ENCODE assay signal across 1 cellular context in genomic region chr1:1426496-1426960, GRCh38.
TF ChIP-seq lines count a peak whose summit lies in the region.

No MANE protein-coding gene starts in this region.

TF ChIP-seq in HepG2, 621 proteins besides CTCF, POLR2A, EP300 and RAD21 (continued from another document):
- TF ChIP-seq HNF4A (CRISPR knock-in tag; IDR thresholded peaks at IDR 0.05) (no peak), ZNF616 (CRISPR knock-in tag; IDR thresholded peaks at IDR 0.05; ENCODE audit: low read depth) (no peak), PATZ1 (CRISPR knock-in tag; IDR thresholded peaks at IDR 0.05) (peak; percentile 75), ZNF33A (CRISPR knock-in tag; IDR thresholded peaks at IDR 0.05; ENCODE audit: borderline replicate concordance) (no peak), ZNF713 (CRISPR knock-in tag; IDR thresholded peaks at IDR 0.05) (no peak), RXRB (CRISPR knock-in tag; IDR thresholded peaks at IDR 0.05; ENCODE audit: borderline replicate concordance) (no peak), ZSCAN29 (CRISPR knock-in tag; conservative IDR thresholded peaks at IDR 0.05) (no peak), ZSCAN22 (CRISPR knock-in tag; IDR thresholded peaks at IDR 0.05) (no peak), RARA (CRISPR knock-in tag; IDR thresholded peaks at IDR 0.05) (no peak), ZFY (CRISPR knock-in tag; IDR thresholded peaks at IDR 0.05) (0 out of 2 replicates have a peak, but pooled peaks have one; percentile 21), ONECUT2 (CRISPR knock-in tag; IDR thresholded peaks at IDR 0.05) (no peak), IKZF1 (IDR thresholded peaks at IDR 0.05) (no peak), ZNF317 (CRISPR knock-in tag; IDR thresholded peaks at IDR 0.05) (no peak), PRDM10 (CRISPR knock-in tag; IDR thresholded peaks at IDR 0.05; ENCODE audit: low read depth) (0 out of 2 replicates have a peak, but pooled peaks have one; percentile 25), HNRNPL (IDR thresholded peaks at IDR 0.05; ENCODE audit: low read depth, low read length) (peak; percentile 66; the same call in 1 of the 2 replicates), PHF21A (CRISPR knock-in tag; IDR thresholded peaks at IDR 0.05) (no peak; the same call in 1 of the 2 replicates), ZNF790 (CRISPR knock-in tag; IDR thresholded peaks at IDR 0.05; ENCODE audit: borderline replicate concordance) (no peak), SMYD3 (CRISPR knock-in tag; IDR thresholded peaks at IDR 0.05) (no peak), ZMYM4 (CRISPR knock-in tag; IDR thresholded peaks at IDR 0.05) (no peak), TBX2 (CRISPR knock-in tag; IDR thresholded peaks at IDR 0.05; ENCODE audit: borderline replicate concordance) (0 out of 2 replicates have a peak, but pooled peaks have one; percentile 14), ZBTB42 (CRISPR knock-in tag; IDR thresholded peaks at IDR 0.05) (no peak; the same call in 1 of the 2 replicates)
- TF ChIP-seq, protein P1, sequence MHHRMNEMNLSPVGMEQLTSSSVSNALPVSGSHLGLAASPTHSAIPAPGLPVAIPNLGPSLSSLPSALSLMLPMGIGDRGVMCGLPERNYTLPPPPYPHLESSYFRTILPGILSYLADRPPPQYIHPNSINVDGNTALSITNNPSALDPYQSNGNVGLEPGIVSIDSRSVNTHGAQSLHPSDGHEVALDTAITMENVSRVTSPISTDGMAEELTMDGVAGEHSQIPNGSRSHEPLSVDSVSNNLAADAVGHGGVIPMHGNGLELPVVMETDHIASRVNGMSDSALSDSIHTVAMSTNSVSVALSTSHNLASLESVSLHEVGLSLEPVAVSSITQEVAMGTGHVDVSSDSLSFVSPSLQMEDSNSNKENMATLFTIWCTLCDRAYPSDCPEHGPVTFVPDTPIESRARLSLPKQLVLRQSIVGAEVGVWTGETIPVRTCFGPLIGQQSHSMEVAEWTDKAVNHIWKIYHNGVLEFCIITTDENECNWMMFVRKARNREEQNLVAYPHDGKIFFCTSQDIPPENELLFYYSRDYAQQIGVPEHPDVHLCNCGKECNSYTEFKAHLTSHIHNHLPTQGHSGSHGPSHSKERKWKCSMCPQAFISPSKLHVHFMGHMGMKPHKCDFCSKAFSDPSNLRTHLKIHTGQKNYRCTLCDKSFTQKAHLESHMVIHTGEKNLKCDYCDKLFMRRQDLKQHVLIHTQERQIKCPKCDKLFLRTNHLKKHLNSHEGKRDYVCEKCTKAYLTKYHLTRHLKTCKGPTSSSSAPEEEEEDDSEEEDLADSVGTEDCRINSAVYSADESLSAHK (CRISPR knock-in tag; IDR thresholded peaks at IDR 0.05; ENCODE audit: borderline replicate concordance) = no peak
- TF ChIP-seq, protein P2, sequence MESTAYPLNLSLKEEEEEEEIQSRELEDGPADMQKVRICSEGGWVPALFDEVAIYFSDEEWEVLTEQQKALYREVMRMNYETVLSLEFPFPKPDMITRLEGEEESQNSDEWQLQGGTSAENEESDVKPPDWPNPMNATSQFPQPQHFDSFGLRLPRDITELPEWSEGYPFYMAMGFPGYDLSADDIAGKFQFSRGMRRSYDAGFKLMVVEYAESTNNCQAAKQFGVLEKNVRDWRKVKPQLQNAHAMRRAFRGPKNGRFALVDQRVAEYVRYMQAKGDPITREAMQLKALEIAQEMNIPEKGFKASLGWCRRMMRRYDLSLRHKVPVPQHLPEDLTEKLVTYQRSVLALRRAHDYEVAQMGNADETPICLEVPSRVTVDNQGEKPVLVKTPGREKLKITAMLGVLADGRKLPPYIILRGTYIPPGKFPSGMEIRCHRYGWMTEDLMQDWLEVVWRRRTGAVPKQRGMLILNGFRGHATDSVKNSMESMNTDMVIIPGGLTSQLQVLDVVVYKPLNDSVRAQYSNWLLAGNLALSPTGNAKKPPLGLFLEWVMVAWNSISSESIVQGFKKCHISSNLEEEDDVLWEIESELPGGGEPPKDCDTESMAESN (CRISPR knock-in tag; conservative IDR thresholded peaks at IDR 0.05) = no peak
- TF ChIP-seq, protein P3, sequence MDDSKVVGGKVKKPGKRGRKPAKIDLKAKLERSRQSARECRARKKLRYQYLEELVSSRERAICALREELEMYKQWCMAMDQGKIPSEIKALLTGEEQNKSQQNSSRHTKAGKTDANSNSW (CRISPR knock-in tag; IDR thresholded peaks at IDR 0.05; ENCODE audit: borderline replicate concordance) = no peak
